ENCODE assay signal across 20 cellular contexts in the genomic region with DNA sequence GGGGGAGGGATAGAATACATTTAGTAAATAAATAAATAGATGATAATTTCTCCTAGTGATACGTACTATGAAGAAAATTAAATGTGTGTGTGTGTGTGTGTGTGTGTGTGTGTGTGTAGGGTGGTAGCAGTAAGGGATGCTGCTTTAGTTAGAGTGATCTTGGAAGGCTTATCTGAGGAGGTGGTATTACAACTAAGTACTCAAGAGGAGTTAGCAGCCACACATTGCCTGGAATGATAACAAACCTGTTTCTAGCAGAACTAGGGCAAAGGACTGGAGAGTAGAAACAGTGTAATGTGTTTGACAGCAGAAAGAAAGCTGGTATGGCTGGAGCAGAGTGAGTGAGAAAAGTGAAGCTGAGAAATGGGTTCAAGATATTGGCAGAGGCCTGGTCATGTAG. TPM values are rescaled to one million over a fixed set of nuclear protein-coding genes. Genes with fewer than 3 reads are reported as not detected.
DNase-seq lines count a peak whose midpoint lies in the region; ATAC-seq, FAIRE-seq and TF ChIP-seq lines count a peak whose summit lies in the region.
"Had no signal": no experiment of that assay in that cellular context is flagged by ENCODE, and none has a peak within 500 bp of the region (broad histone marks: within the 10 kb centered on the region; RNA-seq: fewer than 3 reads in every experiment).

No MANE protein-coding gene starts in this region.

- peaks cover 3% of the 10 kb centered on the region in 2 experiments; a peak in 2 of 5 replicates for H3K4me1 ChIP-seq in K562 (replicated peaks in 1 of 2; ENCODE audit: control insufficient read depth in 2 of 2, insufficient read depth in 2 of 2, low read length in 2 of 2)
- no peaks in the 10 kb centered on the region for H3K4me1 ChIP-seq in mesendoderm (ENCODE audit: control insufficient read depth, low read depth, low read length)
- H3K4me1 ChIP-seq: Peyer's patch, SJCRH30 had no signal

- H3K79me2 ChIP-seq in K562 (ENCODE audit: control insufficient read depth, insufficient read depth, low read length) (no peaks in the 10 kb centered on the region), mesendoderm (ENCODE audit: control insufficient read depth, insufficient read depth, low read length) (no peaks in the 10 kb centered on the region)

- no peak for DNase-seq in natural killer cell
- DNase-seq in natural killer cell treated with Interleukin-12 subunit alpha and Interleukin-12 subunit beta and Interleukin-15 and Interleukin-18, amount 100 ng/mL, for 72 hours (ENCODE audit: low spot score): no peak
- DNase-seq in K562 (ENCODE audit: extremely low read depth in 1 of 4, low spot score in 3 of 4): peak in 3 of 4 experiments; percentile 25 to 50 (median 44)
- peak; percentile 60 for DNase-seq in mesendoderm
- no peak for DNase-seq in NCI-H2171 (lab: John Stamatoyannopoulos, UW)
- DNase-seq in RCC 7860 (ENCODE audit: low spot score): no peak
- DNase-seq: DMS53, GF-D8, KBM-7, NCI-H1105, NCI-H2029, NCI-H226, NCI-H510A treated with DMSO at 0.1 percent for 48 hours, NCI-H748 treated with DMSO at 0.1 percent for 48 hours, Peyer's patch, SJCRH30 had no signal

- intact Hi-C loops in natural killer cell (cut with micrococcal nuclease) (no loop called here), K562 (cut with micrococcal nuclease) (loop anchor here (2.0 kb wide), 1 partner anchor 42 kb away; no protein-coding TSS in a partner anchor)

- no TSS peak for BruUV-seq in K562 (replicated peaks; lab: Mats Ljungman, UMichigan)

- H3K36me3 Mint-ChIP-seq in natural killer cell: peaks cover 17% of the 10 kb centered on the region
- peaks cover 34% of the 10 kb centered on the region for H3K36me3 Mint-ChIP-seq in natural killer cell treated with Interleukin-12 subunit alpha and Interleukin-12 subunit beta and Interleukin-15 and Interleukin-18, amount 100 ng/mL, for 72 hours

- no peak overlapping the region for H3K18ac ChIP-seq in mesendoderm (ENCODE audit: low read length)

- H3K9ac ChIP-seq in K562 (ENCODE audit: insufficient read depth in 1 of 2, low read depth in 2 of 2, low read length in 2 of 2): no peak overlapping the region
- H3K9ac ChIP-seq in mesendoderm (ENCODE audit: low read length): no peak overlapping the region

- no peaks in the 10 kb centered on the region for H3K27me3 Mint-ChIP-seq in natural killer cell (ENCODE audit: low read depth in 2 of 2)
- H3K27me3 Mint-ChIP-seq in natural killer cell treated with Interleukin-12 subunit alpha and Interleukin-12 subunit beta and Interleukin-15 and Interleukin-18, amount 100 ng/mL, for 72 hours: no peaks in the 10 kb centered on the region

- no peak for TF ChIP-seq CTCF in natural killer cell (IDR thresholded peaks at IDR 0.05)
- no peak for TF ChIP-seq CTCF in K562 (IDR thresholded peaks at IDR 0.05 in 2 of 3, conservative IDR thresholded peaks at IDR 0.05 in 1 of 3; ENCODE audit: insufficient read depth in 2 of 3, low read depth in 1 of 3, low read length in 3 of 3)

- H3K9me1 ChIP-seq in K562 (ENCODE audit: control insufficient read depth, insufficient read depth, low read length): no peaks in the 10 kb centered on the region

- H3K4ac ChIP-seq in mesendoderm (ENCODE audit: low read depth, low read length): no peak overlapping the region

- H4K5ac ChIP-seq in mesendoderm (ENCODE audit: low read length): no peak overlapping the region

- H4K8ac ChIP-seq in mesendoderm (ENCODE audit: low read depth, low read length): no peak overlapping the region

- peak overlapping the region; percentile 27 to 53 for H3K27ac Mint-ChIP-seq in natural killer cell
- H3K27ac Mint-ChIP-seq in natural killer cell treated with Interleukin-12 subunit alpha and Interleukin-12 subunit beta and Interleukin-15 and Interleukin-18, amount 100 ng/mL, for 72 hours: no peak overlapping the region

- no peak overlapping the region for H3K4me3 Mint-ChIP-seq in natural killer cell
- H3K4me3 Mint-ChIP-seq in natural killer cell treated with Interleukin-12 subunit alpha and Interleukin-12 subunit beta and Interleukin-15 and Interleukin-18, amount 100 ng/mL, for 72 hours: no peak overlapping the region

- TF ChIP-seq EP300 in K562 (IDR thresholded peaks at IDR 0.05; ENCODE audit: low read length): no peak

- no peak for FAIRE-seq in K562 (lab: Jason Lieb, UNC)
- FAIRE-seq in RCC 7860 (lab: Jason Lieb, UNC): no peak
- FAIRE-seq: A204.1, H54 had no signal

- no peak overlapping the region for H2BK5ac ChIP-seq in mesendoderm (ENCODE audit: low read length)

- H2AFZ ChIP-seq in K562 (ENCODE audit: low read depth, low read length): no peak overlapping the region

- no peaks in the 10 kb centered on the region for H4K20me1 ChIP-seq in K562 (replicated peaks; ENCODE audit: control insufficient read depth, insufficient read depth, low read length)

- H3K36me3 ChIP-seq in K562 (ENCODE audit: control insufficient read depth, insufficient read depth, low read length) (peaks cover 34% of the 10 kb centered on the region), mesendoderm (ENCODE audit: control insufficient read depth, insufficient read depth, low read length) (no peaks in the 10 kb centered on the region)

- ATAC-seq in natural killer cell (no peak), K562 (peak; percentile 86), GM18502 (IDR thresholded peaks at IDR 0.05; ENCODE audit: poor library complexity, unreplicated experiment) (no peak)
- no peak for ATAC-seq in natural killer cell treated with Interleukin-12 subunit alpha and Interleukin-12 subunit beta and Interleukin-15 and Interleukin-18, amount 100 ng/mL, for 72 hours

- no peaks in the 10 kb centered on the region for H3K79me1 ChIP-seq in mesendoderm (ENCODE audit: low read length)

- peaks cover 0 to 14% of the 10 kb centered on the region in 2 donors for H3K4me1 Mint-ChIP-seq in natural killer cell
- H3K4me1 Mint-ChIP-seq in natural killer cell treated with Interleukin-12 subunit alpha and Interleukin-12 subunit beta and Interleukin-15 and Interleukin-18, amount 100 ng/mL, for 72 hours (ENCODE audit: low read depth in 2 of 2): peaks cover 0 to 4% of the 10 kb centered on the region in 2 donors

- no peak for TF ChIP-seq RAD21 in K562 (CRISPR knock-in tag; conservative IDR thresholded peaks at IDR 0.05 in 1 of 2, IDR thresholded peaks at IDR 0.05 in 1 of 2)

- in situ Hi-C loops in K562 (cut with MboI): no loop called here

- H3K4me3 ChIP-seq in K562 (no peak overlapping the region), mesendoderm (ENCODE audit: low read length) (no peak overlapping the region)
- H3K4me3 ChIP-seq: Peyer's patch, SJCRH30 had no signal

- H3K56ac ChIP-seq in mesendoderm (ENCODE audit: low read length): no peak overlapping the region

- no peak overlapping the region for H3K23ac ChIP-seq in mesendoderm (ENCODE audit: low read length)

- POLR2A ChIA-PET in K562 (lab: Yijun Ruan, JAX): interaction anchor here (0.7 to 1.0 kb wide), 2 partner anchors 10 to 37 kb away, joined by 3 read pairs; no protein-coding TSS in a partner anchor

- 70% methylated on average over 1 of the region's 1 CpG for WGBS in K562 (ENCODE audit: insufficient coverage, low coverage, missing lambda C conversion rate)
- no CpG with 5 or more reads among the region's 1 CpG for WGBS in mesendoderm (ENCODE audit: extremely low coverage, insufficient coverage, low lambda C conversion rate)

- H3K9me3 Mint-ChIP-seq in natural killer cell: no peaks in the 10 kb centered on the region
- H3K9me3 Mint-ChIP-seq in natural killer cell treated with Interleukin-12 subunit alpha and Interleukin-12 subunit beta and Interleukin-15 and Interleukin-18, amount 100 ng/mL, for 72 hours: no peaks in the 10 kb centered on the region

- H3K27me3 ChIP-seq in K562 (ENCODE audit: control insufficient read depth in 2 of 2, insufficient read depth in 2 of 2, low read length in 2 of 2): no peaks in the 10 kb centered on the region
- H3K27me3 ChIP-seq in mesendoderm (ENCODE audit: insufficient read depth, low read length, poor library complexity): no peaks in the 10 kb centered on the region
- H3K27me3 ChIP-seq: Peyer's patch, SJCRH30 had no signal

- H3K27ac ChIP-seq in K562 (ENCODE audit: extremely low read depth, low read depth, low read length) (0 out of 3 replicates have a peak overlapping the region, but pooled peaks have one; percentile 15), mesendoderm (ENCODE audit: low read depth, low read length) (no peak overlapping the region)
- H3K27ac ChIP-seq: C4-2B, Peyer's patch, SJCRH30 had no signal

- no peaks in the 10 kb centered on the region for H3K9me3 ChIP-seq in K562 (replicated peaks; ENCODE audit: control insufficient read depth, insufficient read depth, low read depth, low read length)
- H3K9me3 ChIP-seq: Peyer's patch, SJCRH30 had no signal

- H2AK5ac ChIP-seq in mesendoderm (ENCODE audit: low read length): no peak overlapping the region

- no peak overlapping the region for H3K4me2 ChIP-seq in K562 (ENCODE audit: insufficient read depth, low read length)
- no peak overlapping the region for H3K4me2 ChIP-seq in mesendoderm (ENCODE audit: low read length)

- no peak for TF ChIP-seq POLR2A in K562 (conservative IDR thresholded peaks at IDR 0.05)

- CTCF ChIA-PET in K562 (lab: Yijun Ruan, JAX; ENCODE audit: low intra/inter-chr PET ratio): no interaction called here

- no peak overlapping the region for H2BK15ac ChIP-seq in mesendoderm (replicated peaks; ENCODE audit: low read depth)

- H2BK120ac ChIP-seq in mesendoderm (ENCODE audit: low read depth, low read length): no peak overlapping the region

RNA-seq across cellular contexts. Expression of gene FASLG, which starts 58.3 kb away (rescaled TPM):
- 10 to 100 TPM; 22.1 to 44.5 (median 24.1) TPM for total RNA-seq in natural killer cell
- 100 to 1,000 TPM in 1 of 2 donors, 10 to 100 TPM in 1; 80.6 to 195 TPM for total RNA-seq in natural killer cell treated with Interleukin-12 subunit alpha and Interleukin-12 subunit beta and Interleukin-15 and Interleukin-18, amount 100 ng/mL, for 72 hours
- total RNA-seq in K562 (2011; cell fraction: chromatin; rRNA removed; ENCODE audit: low replicate concordance): not detected in 2 replicates
- not detected in 2 replicates for total RNA-seq in K562 (2011; cell fraction: nucleolus; rRNA removed)
- not detected in 2 replicates for total RNA-seq in K562 (2011; cell fraction: nucleoplasm; rRNA removed)
- total RNA-seq in K562 (2014; rRNA removed): not detected in 2 replicates
- not detected in 2 replicates for total RNA-seq in K562 (2014; rRNA removed; fragmentation: Illumina TruSeq; extraction: Trizol)
- not detected in 2 replicates for total RNA-seq in K562 (2015; rRNA removed; fragmentation: Illumina TruSeq; extraction: Trizol)
- not detected in 2 replicates for total RNA-seq in K562 (2021)
- 0.05 TPM in 1 of 2 replicates, not detected in the other for polyA plus RNA-seq in K562 (2011; rRNA removed)
- polyA plus RNA-seq in K562 (2011; cell fraction: cytosol; rRNA removed): not detected in 2 replicates
- not detected in 2 replicates for polyA plus RNA-seq in K562 (2011; cell fraction: nucleus; rRNA removed)
- 0.04 TPM in 1 of 2 replicates, not detected in the other for polyA plus RNA-seq in K562 (2012)
- not detected in 2 replicates for polyA plus RNA-seq in K562 (2014; fragmentation: Illumina TruSeq; extraction: Trizol)
- not detected for polyA plus RNA-seq in K562 (2014; fragmentation: Nextera tagmentation; extraction: Ambion mirVana)
- not detected in 2 replicates for polyA plus RNA-seq in K562 (2014; rRNA removed)
- not detected in 2 replicates for polyA minus RNA-seq in K562 (2011; rRNA and poly(A)+ RNA removed)
- polyA minus RNA-seq in K562 (2011; cell fraction: cytosol; rRNA and poly(A)+ RNA removed): not detected in 2 replicates
- not detected in 2 replicates for polyA minus RNA-seq in K562 (2011; cell fraction: nucleus; rRNA and poly(A)+ RNA removed)
- polyA plus RNA-seq in mesendoderm (2013, experiment 1 of 2): not detected
- 0.03 TPM for polyA plus RNA-seq in mesendoderm (2013, experiment 2 of 2)
- total RNA-seq: SJCRH30 had no signal

Comparison
In these comparisons a context has a peak if more than half of its experiments do, and no peak if none do; other contexts are left out.
1. H3K27ac Mint-ChIP-seq: peak in natural killer cell (2 of 2); none in natural killer cell treated with Interleukin-12 subunit alpha and Interleukin-12 subunit beta and Interleukin-15 and Interleukin-18, amount 100 ng/mL, for 72 hours (0 of 2).
2. DNase-seq: peak in K562 (3 of 4) and mesendoderm (single experiment); none in natural killer cell (single experiment), natural killer cell treated with Interleukin-12 subunit alpha and Interleukin-12 subunit beta and Interleukin-15 and Interleukin-18, amount 100 ng/mL, for 72 hours (single experiment), NCI-H2171 (single experiment) and RCC 7860 (single experiment).
3. RNA of gene FASLG, which starts 58.3 kb away (total RNA-seq): 80.6 to 195 TPM in natural killer cell treated with Interleukin-12 subunit alpha and Interleukin-12 subunit beta and Interleukin-15 and Interleukin-18, amount 100 ng/mL, for 72 hours and 22.1 to 44.5 TPM in natural killer cell; not detected in K562; every median in the first group is over 10 times any median in the second.